In genomic region chr17:45218895-45219661, GRCh38 we compare ENCODE assay signal across 8 cellular contexts. TPM values are rescaled to one million over a fixed set of nuclear protein-coding genes. Genes with fewer than 3 reads are reported as not detected.
A peak's percentile ranks its signal among the peaks of the same experiment; 100 is the strongest.
DNase-seq lines count a peak whose midpoint lies in the region; ATAC-seq and FAIRE-seq lines count a peak whose summit lies in the region.

No MANE protein-coding gene starts in this region.

- H3K9me3 Mint-ChIP-seq in activated naive CD4-positive, alpha-beta T cell treated with anti-CD3 and anti-CD28 coated beads, Interleukin-2, amount 10 ng/mL, durations not matched to agents 7 days and 5 days = no peaks in the 10 kb centered on the region

- H4K8ac ChIP-seq in trophoblast cell (ENCODE audit: low read depth, low read length) = no peak overlapping the region

- H3K18ac ChIP-seq in trophoblast cell (ENCODE audit: low read length) = no peak overlapping the region

- H3K79me1 ChIP-seq in trophoblast cell (ENCODE audit: low read length) = no peaks in the 10 kb centered on the region

- H3K79me2 ChIP-seq in trophoblast cell (ENCODE audit: control insufficient read depth, insufficient read depth, low read length, poor library complexity) = no peaks in the 10 kb centered on the region

- peaks cover 44% of the 10 kb centered on the region for H3K36me3 Mint-ChIP-seq in activated naive CD4-positive, alpha-beta T cell treated with anti-CD3 and anti-CD28 coated beads, Interleukin-2, amount 10 ng/mL, durations not matched to agents 7 days and 5 days

- WGBS in trophoblast cell (ENCODE audit: extremely low coverage, insufficient coverage, insufficient read length) = no CpG with 5 or more reads among the region's 12 CpGs

- peak; percentile 78 for DNase-seq in NCI-H1092 treated with DMSO at 0.1 percent for 48 hours (lab: John Stamatoyannopoulos, UW)
- peak; percentile 67 for DNase-seq in SKM-1 (lab: John Stamatoyannopoulos, UW; ENCODE audit: unreplicated experiment)
- peak; percentile 91 for DNase-seq in activated naive CD4-positive, alpha-beta T cell treated with anti-CD3 and anti-CD28 coated beads, Interleukin-2, amount 10 ng/mL, durations not matched to agents 7 days and 5 days
- peak; percentile 67 for DNase-seq in germinal center (ENCODE audit: low spot score)
- DNase-seq in trophoblast cell = peak; percentile 78 to 94
- DNase-seq in urothelium cell line (ENCODE audit: low spot score) = peak; percentile 80

- no peaks in the 10 kb centered on the region for H3K36me3 ChIP-seq in trophoblast cell (ENCODE audit: control insufficient read depth in 1 of 2, insufficient read depth in 2 of 2, low read length in 2 of 2)

- H2AFZ ChIP-seq in trophoblast cell (ENCODE audit: insufficient read depth, low read length, poor library complexity) = no peak overlapping the region

- no peak overlapping the region for H3K9ac ChIP-seq in trophoblast cell (ENCODE audit: low read length)

- H3K4me2 ChIP-seq in trophoblast cell (ENCODE audit: low read length) = no peak overlapping the region

- no peak overlapping the region for H2AK5ac ChIP-seq in trophoblast cell (ENCODE audit: low read length)

- H3K27ac Mint-ChIP-seq in activated naive CD4-positive, alpha-beta T cell treated with anti-CD3 and anti-CD28 coated beads, Interleukin-2, amount 10 ng/mL, durations not matched to agents 7 days and 5 days = peak overlapping the region; percentile 85

- no peak for ATAC-seq in GM21526 (IDR thresholded peaks at IDR 0.05; ENCODE audit: low FRiP score, unreplicated experiment)

- H3K4me3 ChIP-seq in trophoblast cell (ENCODE audit: low read depth, low read length) = no peak overlapping the region

- peak; percentile 95 for FAIRE-seq in G401.6 (lab: Jason Lieb, UNC)
- FAIRE-seq in urothelium cell line (lab: Jason Lieb, UNC) = peak; percentile 94

- H3K9me3 ChIP-seq in trophoblast cell (ENCODE audit: insufficient read depth, low read depth, low read length) = peaks cover under 1% of the 10 kb centered on the region

- H3K27me3 Mint-ChIP-seq in activated naive CD4-positive, alpha-beta T cell treated with anti-CD3 and anti-CD28 coated beads, Interleukin-2, amount 10 ng/mL, durations not matched to agents 7 days and 5 days = no peaks in the 10 kb centered on the region

- peak overlapping the region; percentile 86 for H3K4me3 Mint-ChIP-seq in activated naive CD4-positive, alpha-beta T cell treated with anti-CD3 and anti-CD28 coated beads, Interleukin-2, amount 10 ng/mL, durations not matched to agents 7 days and 5 days

- peaks cover 2 to 5% of the 10 kb centered on the region in 2 experiments for H3K4me1 ChIP-seq in trophoblast cell (ENCODE audit: control insufficient read depth in 1 of 2, insufficient read depth in 2 of 2, low read length in 2 of 2)

- H4K91ac ChIP-seq in trophoblast cell (ENCODE audit: low read depth, low read length) = no peak overlapping the region

- no peak overlapping the region for H2BK12ac ChIP-seq in trophoblast cell (ENCODE audit: low read length)

- no peak overlapping the region for H3K4ac ChIP-seq in trophoblast cell (ENCODE audit: low read depth, low read length)

- no peak overlapping the region for H4K12ac ChIP-seq in trophoblast cell (ENCODE audit: low read depth, low read length)

- H3K27me3 ChIP-seq in trophoblast cell (ENCODE audit: insufficient read depth, low read length) = peaks cover 39% of the 10 kb centered on the region

- no peak overlapping the region for H2BK5ac ChIP-seq in trophoblast cell (ENCODE audit: low read depth, low read length, poor library complexity)

- peaks cover 33% of the 10 kb centered on the region for H3K4me1 Mint-ChIP-seq in activated naive CD4-positive, alpha-beta T cell treated with anti-CD3 and anti-CD28 coated beads, Interleukin-2, amount 10 ng/mL, durations not matched to agents 7 days and 5 days

- no peak overlapping the region for H2BK120ac ChIP-seq in trophoblast cell (ENCODE audit: insufficient read depth, low read length, poor library complexity)

- CTCF ChIA-PET in activated naive CD4-positive, alpha-beta T cell treated with anti-CD3 and anti-CD28 coated beads, Interleukin-2, amount 10 ng/mL, durations not matched to agents 7 days and 5 days (lab: Charles Lee) = interaction anchor here (0.8 to 7.2 kb wide), 27 partner anchors 13 to 167 kb away, joined by 3 to 276 read pairs (median 6); partner anchors contain the start of gene ACBD4

- no peak overlapping the region for H3K23ac ChIP-seq in trophoblast cell (ENCODE audit: low read length)

- H3K14ac ChIP-seq in trophoblast cell (ENCODE audit: low read length) = no peak overlapping the region

- no peak overlapping the region for H3K27ac ChIP-seq in trophoblast cell (ENCODE audit: low read depth, low read length)

RNA-seq across cellular contexts. Expression of gene FMNL1, which starts 2.6 kb away (rescaled TPM):
- polyA plus RNA-seq in trophoblast cell (2013) = 2.4 and 2.8 TPM in 2 replicates

RNA-seq across cellular contexts. Expression of gene SPATA32, which starts 42.8 kb away (rescaled TPM):
- not detected in 2 replicates for polyA plus RNA-seq in trophoblast cell (2013)

RNA-seq across cellular contexts. Expression of gene HEXIM2, which starts 57.4 kb away (rescaled TPM):
- 4.2 and 4.3 TPM in 2 replicates for polyA plus RNA-seq in trophoblast cell (2013)
